28 cellular contexts compared by ENCODE assay signal in genomic region chr3:8646313-8646938, GRCh38. TPM values are rescaled to one million over a fixed set of nuclear protein-coding genes. Genes with fewer than 3 reads are reported as not detected.
"Had no signal": no experiment of that assay in that cellular context is flagged by ENCODE, and none has a peak within 500 bp of the region (broad histone marks: within the 10 kb centered on the region; RNA-seq: fewer than 3 reads in every experiment).

No MANE protein-coding gene starts in this region.

- H2AFZ ChIP-seq: neural progenitor cell had no signal

- H3K4me1 ChIP-seq: left ventricle myocardium inferior, neural progenitor cell, pancreas, prostate gland, sigmoid colon, tibial nerve had no signal

- FAIRE-seq: pancreas, small intestine had no signal

- H3K9me3 ChIP-seq: left ventricle myocardium inferior, pancreas, prostate gland, sigmoid colon, tibial nerve, vagina had no signal

- H3K27me3 ChIP-seq: neural progenitor cell, pancreas, sigmoid colon, tibial nerve, vagina had no signal

- H3K4me2 ChIP-seq: neural progenitor cell had no signal

- ATAC-seq: natural killer cell; pancreas; right cardiac atrium; stimulated activated memory B cell treated with anti-CD40 and anti-IgM and Interleukin-4, amounts not matched to agents 10 μg/mL and 1 μg/mL and 100 μg/mL, for 72 hours; stimulated activated naive CD8-positive, alpha-beta T cell treated with anti-CD3 and anti-CD28 coated beads, Interleukin-15, amount 100 ng/mL, for 72 hours had no signal

- DNase-seq: islet precursor cell; left ventricle myocardium inferior; mesendoderm; naive B cell; natural killer cell; nephron progenitor cell; pancreas; posterior cingulate gyrus; retina; right cardiac atrium; sigmoid colon; stimulated activated CD4-positive, alpha-beta T cell treated with anti-CD3 and anti-CD28 coated beads, Interleukin-1b, Interleukin-23, amount 100 ng/mL, for 48 hours; stimulated activated CD4-positive, alpha-beta T cell treated with anti-CD3 and anti-CD28 coated beads, Interleukin-2, amount 100 ng/mL, for 48 hours; stimulated activated CD4-positive, alpha-beta T cell treated with anti-CD3 and anti-CD28 coated beads, Interleukin-4, amount 100 ng/mL, for 4 hours; stimulated activated CD8-positive, alpha-beta memory T cell treated with anti-CD3 and anti-CD28 coated beads, Interleukin-4, amount 100 ng/mL, for 48 hours; stimulated activated naive CD4-positive, alpha-beta T cell treated with Interleukin-2 at 50 U/mL for 16 hours; stimulated activated naive CD8-positive, alpha-beta T cell treated with anti-CD3 and anti-CD28 coated beads, Interleukin-15, amount 100 ng/mL, for 72 hours; substantia nigra had no signal

- H3K9ac ChIP-seq: neural progenitor cell had no signal

- H3K4me3 ChIP-seq: left ventricle myocardium inferior, lung, neural progenitor cell, pancreas, prostate gland, sigmoid colon, tibial nerve, vagina had no signal

- H3K27ac ChIP-seq: left ventricle myocardium inferior, neural progenitor cell, pancreas, prostate gland, sigmoid colon, tibial nerve, vagina had no signal

- H3K36me3 ChIP-seq: left ventricle myocardium inferior, neural progenitor cell, pancreas, prostate gland, sigmoid colon, tibial nerve, vagina had no signal

RNA-seq across cellular contexts. Expression of gene SSUH2, which starts 1.8 kb away (rescaled TPM):
- total RNA-seq: kidney epithelial cell, mononuclear cell, natural killer cell, osteoblast, vagina had no signal
